ENCODE assay signal across 8 cellular contexts in the genomic region with DNA sequence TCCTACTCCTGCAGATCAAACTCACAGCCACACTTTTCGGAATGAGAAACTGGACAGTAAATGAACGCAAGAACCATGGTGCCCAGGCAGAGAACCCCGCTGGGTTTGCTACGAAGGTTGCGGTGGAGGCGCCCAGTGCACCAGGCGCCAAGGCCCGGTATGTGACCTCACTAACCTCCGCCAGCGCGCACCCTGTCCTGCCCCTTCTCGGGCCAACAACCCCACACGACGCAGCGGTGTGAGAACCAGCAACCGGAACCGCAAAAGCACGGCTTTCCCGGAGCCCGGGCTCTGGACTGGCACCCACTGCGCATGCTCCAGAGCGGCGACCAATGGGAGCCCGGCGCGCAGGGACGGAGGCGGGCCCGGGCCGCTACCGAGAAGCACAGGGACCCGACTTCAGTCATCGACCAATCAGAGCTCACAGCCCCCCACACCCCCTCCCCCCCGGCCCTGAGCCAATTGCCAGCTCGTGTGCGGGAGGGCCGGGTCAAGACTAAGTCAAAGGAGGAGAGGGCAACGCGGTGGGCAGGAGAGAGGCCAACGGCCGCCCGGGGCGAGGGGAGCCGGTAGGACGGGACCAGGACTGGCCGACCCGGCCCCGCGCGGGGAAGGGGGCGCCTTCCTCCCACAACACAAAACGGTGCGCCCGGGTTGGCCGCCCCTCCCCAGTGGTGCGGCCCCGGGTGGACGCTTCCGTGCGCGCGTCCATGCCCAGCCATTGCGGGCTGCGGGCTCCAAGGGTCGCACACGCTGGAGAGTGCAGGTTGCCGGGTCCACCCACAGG. TPM values are rescaled to one million over a fixed set of nuclear protein-coding genes. Genes with fewer than 3 reads are reported as not detected.
DNase-seq lines count a peak whose midpoint lies in the region; ATAC-seq and TF ChIP-seq lines count a peak whose summit lies in the region.

No MANE protein-coding gene starts in this region.

- no peaks in the 10 kb centered on the region for H3K4me1 Mint-ChIP-seq in Caco-2 (ENCODE audit: low read depth, unreplicated experiment)
- H3K4me1 Mint-ChIP-seq in activated CD8-positive, alpha-beta memory T cell treated with anti-CD3 and anti-CD28 coated beads, Interleukin-2, amount 10 ng/mL, durations not matched to agents 7 days and 5 days = peaks cover 28% of the 10 kb centered on the region
- H3K4me1 Mint-ChIP-seq in effector memory CD8-positive, alpha-beta T cell (ENCODE audit: low read depth in 2 of 2) = peaks cover 8 to 12% of the 10 kb centered on the region in 2 donors

- H3K4me3 ChIP-seq in Caco-2 (ENCODE audit: low read depth, low read length) = peak overlapping the region; percentile 82

- no peaks in the 10 kb centered on the region for H3K36me3 Mint-ChIP-seq in Caco-2 (ENCODE audit: insufficient read depth, unreplicated experiment)
- peaks cover 2% of the 10 kb centered on the region for H3K36me3 Mint-ChIP-seq in activated CD8-positive, alpha-beta memory T cell treated with anti-CD3 and anti-CD28 coated beads, Interleukin-2, amount 10 ng/mL, durations not matched to agents 7 days and 5 days
- H3K36me3 Mint-ChIP-seq in effector memory CD8-positive, alpha-beta T cell (ENCODE audit: insufficient read depth) = peaks cover 11% of the 10 kb centered on the region

- TF ChIP-seq CTCF in Caco-2 (IDR thresholded peaks at IDR 0.05; ENCODE audit: insufficient read depth in 1 of 2, low read depth in 1 of 2, low read length in 1 of 2, severe bottlenecking in 1 of 2, unreplicated experiment in 1 of 2) = no peak

- no peaks in the 10 kb centered on the region for H3K36me3 ChIP-seq in Caco-2 (ENCODE audit: control insufficient read depth, insufficient read depth, low read length)

- H3K27me3 Mint-ChIP-seq in Caco-2 (ENCODE audit: insufficient read depth, unreplicated experiment) = no peaks in the 10 kb centered on the region
- no peaks in the 10 kb centered on the region for H3K27me3 Mint-ChIP-seq in activated CD8-positive, alpha-beta memory T cell treated with anti-CD3 and anti-CD28 coated beads, Interleukin-2, amount 10 ng/mL, durations not matched to agents 7 days and 5 days
- no peaks in the 10 kb centered on the region for H3K27me3 Mint-ChIP-seq in effector memory CD8-positive, alpha-beta T cell

- H3K27me3 ChIP-seq in Caco-2 (replicated peaks; ENCODE audit: control insufficient read depth, insufficient read depth, low read length) = no peaks in the 10 kb centered on the region

- intact Hi-C loops in Caco-2 (cut with micrococcal nuclease; ENCODE audit: unreplicated experiment) = loop anchor here (2.0 kb wide), 3 partner anchors 21 to 243 kb away; a partner anchor contains a TSS

- peak overlapping the region; percentile 71 for H3K4me3 Mint-ChIP-seq in Caco-2 (ENCODE audit: unreplicated experiment)
- peak overlapping the region; percentile 84 for H3K4me3 Mint-ChIP-seq in activated CD8-positive, alpha-beta memory T cell treated with anti-CD3 and anti-CD28 coated beads, Interleukin-2, amount 10 ng/mL, durations not matched to agents 7 days and 5 days
- H3K4me3 Mint-ChIP-seq in effector memory CD8-positive, alpha-beta T cell = peak overlapping the region; percentile 83 to 84

- CTCF ChIA-PET in Caco-2 (lab: Charles Lee) = interaction anchor here (0.9 to 1.0 kb wide), 3 partner anchors 28 to 425 kb away, joined by 4 to 8 read pairs (median 8); no protein-coding TSS in a partner anchor
- CTCF ChIA-PET in activated CD8-positive, alpha-beta memory T cell treated with anti-CD3 and anti-CD28 coated beads, Interleukin-2, amount 10 ng/mL, durations not matched to agents 7 days and 5 days (lab: Charles Lee) = interaction anchor here (1.0 kb wide), 1 partner anchor 21 kb away, joined by 3 read pairs; a partner anchor contains a TSS

- H3K9me3 Mint-ChIP-seq in Caco-2 (ENCODE audit: unreplicated experiment) = no peaks in the 10 kb centered on the region
- no peaks in the 10 kb centered on the region for H3K9me3 Mint-ChIP-seq in activated CD8-positive, alpha-beta memory T cell treated with anti-CD3 and anti-CD28 coated beads, Interleukin-2, amount 10 ng/mL, durations not matched to agents 7 days and 5 days (ENCODE audit: low read depth)
- H3K9me3 Mint-ChIP-seq in effector memory CD8-positive, alpha-beta T cell = no peaks in the 10 kb centered on the region

- DNase-seq in Caco-2 = peak; percentile 89 to 92
- DNase-seq in HUDEP-2 (lab: John Stamatoyannopoulos, UW; ENCODE audit: unreplicated experiment in 76 of 76) = peak in 74 of 76 experiments; percentile 16 to 90 (median 81)
- DNase-seq in NOMO-1 treated with DMSO at 0.1 percent for 48 hours (lab: John Stamatoyannopoulos, UW; ENCODE audit: unreplicated experiment) = peak; percentile 85
- DNase-seq in activated CD8-positive, alpha-beta memory T cell treated with anti-CD3 and anti-CD28 coated beads, Interleukin-2, amount 10 ng/mL, durations not matched to agents 7 days and 5 days = peak; percentile 92
- DNase-seq in effector memory CD8-positive, alpha-beta T cell = peak; percentile 80 to 84 (median 81)
- DNase-seq in mesenteric fat pad (ENCODE audit: low spot score) = peak; percentile 96
- peak; percentile 58 for DNase-seq in stimulated activated CD8-positive, alpha-beta memory T cell treated with anti-CD3 and anti-CD28 coated beads, Interleukin-15, amount 100 ng/mL, for 1 hour (ENCODE audit: low read depth)

- H3K27ac Mint-ChIP-seq in Caco-2 (ENCODE audit: unreplicated experiment) = peak overlapping the region; percentile 74
- peak overlapping the region; percentile 86 for H3K27ac Mint-ChIP-seq in activated CD8-positive, alpha-beta memory T cell treated with anti-CD3 and anti-CD28 coated beads, Interleukin-2, amount 10 ng/mL, durations not matched to agents 7 days and 5 days
- H3K27ac Mint-ChIP-seq in effector memory CD8-positive, alpha-beta T cell = peak overlapping the region; percentile 79 to 94

- POLR2A ChIA-PET in Caco-2 (lab: Charles Lee) = interaction anchor here (0.5 to 2.2 kb wide), 14 partner anchors 12 to 344 kb away, joined by 3 to 16 read pairs (median 4); a partner anchor contains a TSS

- no peaks in the 10 kb centered on the region for H3K4me1 ChIP-seq in Caco-2

- no peaks in the 10 kb centered on the region for H3K9me3 ChIP-seq in Caco-2

- peak; percentile 86 for ATAC-seq in GM21390 (IDR thresholded peaks at IDR 0.05; ENCODE audit: unreplicated experiment)
- peak; percentile 97 for ATAC-seq in activated CD8-positive, alpha-beta memory T cell treated with anti-CD3 and anti-CD28 coated beads, Interleukin-2, amount 10 ng/mL, durations not matched to agents 7 days and 5 days
- ATAC-seq in effector memory CD8-positive, alpha-beta T cell (replicated peaks) = peak; percentile 91

- BruUV-seq in Caco-2 (replicated peaks; lab: Mats Ljungman, UMichigan) = no TSS peak

RNA-seq across cellular contexts. Expression of a gene that starts 7.3 kb away (rescaled TPM):
- total RNA-seq in Caco-2 (2022) (0.39 and 0.43 TPM in 2 replicates), mesenteric fat pad (22.0 TPM)
- total RNA-seq in activated CD8-positive, alpha-beta memory T cell treated with anti-CD3 and anti-CD28 coated beads, Interleukin-2, amount 10 ng/mL, durations not matched to agents 7 days and 5 days = 100 to 1,000 TPM; 138 to 161 TPM

RNA-seq across cellular contexts. Expression of a gene that starts 20.2 kb away (rescaled TPM):
- total RNA-seq in Caco-2 (2022) (13.9 and 15.8 TPM in 2 replicates), mesenteric fat pad (5.1 TPM)
- 10 to 100 TPM; 40.1 to 41.4 TPM for total RNA-seq in activated CD8-positive, alpha-beta memory T cell treated with anti-CD3 and anti-CD28 coated beads, Interleukin-2, amount 10 ng/mL, durations not matched to agents 7 days and 5 days

Comparison
In these comparisons a context has a peak if more than half of its experiments do, and no peak if none do; other contexts are left out.
1. Peak in every context shown above with its lines: DNase-seq, ATAC-seq and H3K4me3 ChIP-seq.
2. RNA of a gene that starts 7.3 kb away (total RNA-seq): 138 to 161 TPM in activated CD8-positive, alpha-beta memory T cell treated with anti-CD3 and anti-CD28 coated beads, Interleukin-2, amount 10 ng/mL, durations not matched to agents 7 days and 5 days and 22.0 TPM in mesenteric fat pad (single experiment); 0.39 to 0.43 TPM in Caco-2; every median in the first group is over 10 times any median in the second.